ENCODE assay signal across 7 cellular contexts in the genomic region with DNA sequence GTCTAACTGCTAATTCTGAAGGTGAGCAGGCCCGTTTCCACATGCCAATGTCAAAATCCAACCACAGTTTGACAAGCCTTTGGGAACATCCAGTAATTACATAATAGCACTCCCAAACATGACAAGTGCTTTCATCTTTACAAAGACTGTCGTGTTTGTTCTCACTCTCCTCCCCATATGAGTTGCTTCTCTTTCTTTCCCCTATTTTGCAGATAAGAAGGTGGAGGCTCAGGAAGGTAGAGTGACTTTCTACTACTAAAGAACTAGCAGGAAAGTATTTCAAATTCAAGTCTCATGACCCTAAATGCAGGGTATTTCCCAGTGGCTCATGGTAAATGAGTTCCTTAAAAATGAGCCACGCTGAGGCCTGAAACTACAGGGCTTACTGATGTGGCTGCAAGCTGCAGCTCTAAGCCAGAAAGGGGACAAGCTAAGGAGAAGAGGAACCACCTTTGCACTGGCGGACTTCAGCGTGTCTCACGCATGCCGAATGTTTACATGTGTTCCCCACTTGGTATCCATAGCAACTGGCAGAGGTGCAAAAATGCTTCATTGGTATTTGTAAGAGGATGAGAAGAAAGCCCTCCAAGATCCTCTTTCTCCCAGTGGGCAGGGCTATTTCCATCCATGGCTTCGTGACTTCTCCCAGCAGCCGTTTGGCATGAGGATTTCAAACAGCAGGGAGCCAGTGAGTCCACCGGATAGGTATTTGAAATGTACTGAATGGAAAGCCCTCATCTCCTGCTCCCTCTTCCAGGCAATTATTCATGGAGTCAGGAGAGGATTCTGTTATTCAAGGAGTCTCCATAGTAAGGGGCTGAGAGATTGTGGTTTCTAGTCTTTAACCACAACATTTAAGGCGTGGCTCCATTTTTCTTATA. TPM values are rescaled to one million over a fixed set of nuclear protein-coding genes. Genes with fewer than 3 reads are reported as not detected.
DNase-seq lines count a peak whose midpoint lies in the region; ATAC-seq and TF ChIP-seq lines count a peak whose summit lies in the region.

No MANE protein-coding gene starts in this region.

- no peak for TF ChIP-seq CTCF in RWPE2 (IDR thresholded peaks at IDR 0.05; ENCODE audit: poor library complexity, severe bottlenecking)
- TF ChIP-seq CTCF in right atrium auricular region (IDR thresholded peaks at IDR 0.05) = no peak
- TF ChIP-seq CTCF in spleen (IDR thresholded peaks at IDR 0.05 in 8 of 11, conservative IDR thresholded peaks at IDR 0.05 in 3 of 11) = no peak

- H3K36me3 Mint-ChIP-seq in activated naive CD8-positive, alpha-beta T cell = peaks cover 2% of the 10 kb centered on the region

- peaks cover 33% of the 10 kb centered on the region for H3K4me1 ChIP-seq in RWPE2 (ENCODE audit: insufficient read depth, poor library complexity, severe bottlenecking)
- peaks cover 0 to 52% of the 10 kb centered on the region in 2 donors for H3K4me1 ChIP-seq in right atrium auricular region
- peaks cover 41 to 86% (median 60%) of the 10 kb centered on the region in 6 donors for H3K4me1 ChIP-seq in spleen

- peaks cover 88% of the 10 kb centered on the region for H3K4me1 Mint-ChIP-seq in activated naive CD8-positive, alpha-beta T cell (ENCODE audit: low read depth)

- H3K36me3 ChIP-seq in RWPE2 (ENCODE audit: low read depth) (no peaks in the 10 kb centered on the region), right atrium auricular region (no peaks in the 10 kb centered on the region), spleen (no peaks in the 10 kb centered on the region)

- H3K27me3 ChIP-seq in RWPE2 (ENCODE audit: insufficient read depth, poor library complexity, severe bottlenecking) (no peaks in the 10 kb centered on the region), right atrium auricular region (no peaks in the 10 kb centered on the region), spleen (replicated peaks in 1 of 7) (no peaks in the 10 kb centered on the region)

- ATAC-seq in GM19023 (IDR thresholded peaks at IDR 0.05; ENCODE audit: unreplicated experiment) (peak; percentile 63), HG03060 (IDR thresholded peaks at IDR 0.05; ENCODE audit: low read depth, unreplicated experiment) (peak; percentile 69), RWPE2 (ENCODE audit: low read depth) (peak; percentile 61)

- peak overlapping the region; percentile 86 for H3K27ac ChIP-seq in RWPE2 (ENCODE audit: poor library complexity, severe bottlenecking)
- H3K27ac ChIP-seq in right atrium auricular region = peak overlapping the region in 1 of 2 donors; percentile 55
- peak overlapping the region; percentile 66 to 82 (median 76) for H3K27ac ChIP-seq in spleen

- intact Hi-C loops in spleen (cut with DNase I; ENCODE audit: low total_unique reads) = no loop called here

- no peak overlapping the region for H3K4me3 ChIP-seq in RWPE2 (ENCODE audit: severe bottlenecking)
- H3K4me3 ChIP-seq in right atrium auricular region = no peak overlapping the region
- H3K4me3 ChIP-seq in spleen = peak overlapping the region in 1 of 8 donors; percentile 35

- TF ChIP-seq POLR2A in spleen (IDR thresholded peaks at IDR 0.05) = no peak

- 26 to 33% (median 30%) methylated on average over 11 of the region's 11 CpGs for WGBS in spleen, 5 donors

- H3K4me3 Mint-ChIP-seq in activated naive CD8-positive, alpha-beta T cell = peak overlapping the region; percentile 70

- no peaks in the 10 kb centered on the region for H3K9me3 Mint-ChIP-seq in activated naive CD8-positive, alpha-beta T cell (ENCODE audit: low read depth)

- DNase-seq in RWPE2 (ENCODE audit: low spot score) = no peak
- peak; percentile 76 for DNase-seq in right atrium auricular region (ENCODE audit: low spot score)
- peak; percentile 82 for DNase-seq in spleen
- no peak for DNase-seq in NCI-H1092 (lab: John Stamatoyannopoulos, UW)

- H3K9me3 ChIP-seq in RWPE2 (ENCODE audit: severe bottlenecking) (no peaks in the 10 kb centered on the region), right atrium auricular region (no peaks in the 10 kb centered on the region), spleen (no peaks in the 10 kb centered on the region)

- no peaks in the 10 kb centered on the region for H3K27me3 Mint-ChIP-seq in activated naive CD8-positive, alpha-beta T cell

- H3K27ac Mint-ChIP-seq in activated naive CD8-positive, alpha-beta T cell = peak overlapping the region; percentile 92

RNA-seq across cellular contexts. Expression of a gene that starts 55.5 kb away (rescaled TPM):
- 10 to 100 TPM; 26.8 to 37.3 TPM for total RNA-seq in right atrium auricular region
- 100 to 1,000 TPM; 200 to 521 (median 348) TPM for total RNA-seq in spleen
- polyA plus RNA-seq in spleen = 100 to 1,000 TPM in 1 of 3 donors, 10 to 100 TPM in 2; 60.9 to 103 (median 71.8) TPM

Comparison
In these comparisons a context has a peak if more than half of its experiments do, and no peak if none do; other contexts are left out.
1. DNase-seq: peak in right atrium auricular region (single experiment) and spleen (single experiment); none in RWPE2 (single experiment) and NCI-H1092 (single experiment).
2. RNA of a gene that starts 55.5 kb away (total RNA-seq): 200 to 521 TPM in spleen; 26.8 to 37.3 TPM in right atrium auricular region; every median in the first group is over 4 times any median in the second.
3. Peak in every context shown above with its lines, with median percentiles within 50 percentile points of each other: ATAC-seq.